In the genomic region with DNA sequence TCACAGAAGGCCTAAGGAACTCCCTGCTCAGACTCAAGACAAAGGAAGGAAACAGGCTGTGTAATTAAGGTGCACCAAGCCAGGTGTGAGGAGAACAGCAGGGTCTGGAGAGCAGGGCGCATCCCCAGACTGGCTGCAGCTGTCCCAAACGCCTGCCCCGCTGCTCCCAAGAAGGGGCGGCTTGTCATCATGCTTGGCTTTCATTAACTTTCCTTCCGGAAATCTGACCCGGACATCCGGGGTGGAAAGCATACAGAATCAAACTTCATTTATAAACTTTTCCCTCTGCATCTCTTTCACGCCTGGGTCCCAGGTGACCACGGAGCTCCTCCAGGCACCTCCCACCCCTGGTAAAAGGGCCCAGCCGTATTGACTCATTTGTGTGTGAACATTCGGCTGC, we compare ENCODE assay signal across 20 cellular contexts. TPM values are rescaled to one million over a fixed set of nuclear protein-coding genes. Genes with fewer than 3 reads are reported as not detected.
A peak's percentile ranks its signal among the peaks of the same experiment; 100 is the strongest.
DNase-seq lines count a peak whose midpoint lies in the region; ATAC-seq and TF ChIP-seq lines count a peak whose summit lies in the region.
"Had no signal": no experiment of that assay in that cellular context is flagged by ENCODE, and none has a peak within 500 bp of the region (broad histone marks: within the 10 kb centered on the region; RNA-seq: fewer than 3 reads in every experiment).

No MANE protein-coding gene starts in this region.

- H3K4me3 Mint-ChIP-seq in endodermal cell: no peak overlapping the region
- H3K4me3 Mint-ChIP-seq: activated CD4-positive, alpha-beta memory T cell treated with anti-CD3 and anti-CD28 coated beads for 36 hours; activated naive CD4-positive, alpha-beta T cell treated with anti-CD3 and anti-CD28 coated beads, Interleukin-2, amount 10 ng/mL, durations not matched to agents 7 days and 5 days had no signal

- H3K9me3 Mint-ChIP-seq in endodermal cell: no peaks in the 10 kb centered on the region
- H3K9me3 Mint-ChIP-seq: activated CD4-positive, alpha-beta memory T cell treated with anti-CD3 and anti-CD28 coated beads for 36 hours; activated naive CD4-positive, alpha-beta T cell treated with anti-CD3 and anti-CD28 coated beads, Interleukin-2, amount 10 ng/mL, durations not matched to agents 7 days and 5 days had no signal

- no peaks in the 10 kb centered on the region for H3K36me3 ChIP-seq in endodermal cell (ENCODE audit: control insufficient read depth, insufficient read depth, low read length)
- no peaks in the 10 kb centered on the region for H3K36me3 ChIP-seq in skeletal muscle tissue (ENCODE audit: control insufficient read depth in 3 of 3, insufficient read depth in 3 of 3, low read length in 3 of 3)
- no peaks in the 10 kb centered on the region for H3K36me3 ChIP-seq in aorta (ENCODE audit: control insufficient read depth in 1 of 2, insufficient read depth in 2 of 2, low read length in 1 of 2)

- H3K27me3 ChIP-seq in endodermal cell (ENCODE audit: control insufficient read depth, insufficient read depth, low read length, poor library complexity, severe bottlenecking) (no peaks in the 10 kb centered on the region), skeletal muscle tissue (ENCODE audit: control insufficient read depth in 3 of 3, insufficient read depth in 3 of 3, low read length in 3 of 3) (peaks cover 4 to 15% (median 10%) of the 10 kb centered on the region in 3 donors), aorta (ENCODE audit: control insufficient read depth in 1 of 2, insufficient read depth in 2 of 2, low read length in 1 of 2) (no peaks in the 10 kb centered on the region)
- H3K27me3 ChIP-seq: body of pancreas had no signal

- H3K4me1 ChIP-seq in endodermal cell (ENCODE audit: control insufficient read depth, insufficient read depth, low read length) (peaks cover 20% of the 10 kb centered on the region), skeletal muscle tissue (ENCODE audit: control insufficient read depth in 3 of 3, insufficient read depth in 3 of 3, low read length in 3 of 3) (peaks cover 5 to 19% (median 6%) of the 10 kb centered on the region in 3 donors), aorta (ENCODE audit: control insufficient read depth in 1 of 2, insufficient read depth in 2 of 2, low read length in 2 of 2) (no peaks in the 10 kb centered on the region)

- peak; percentile 41 for DNase-seq in LHCN-M2 (ENCODE audit: low read depth)
- DNase-seq in endodermal cell: peak; percentile 62
- peak; percentile 51 for DNase-seq in left kidney (ENCODE audit: low read depth, low spot score)
- no peak for DNase-seq in GF-D8 (lab: John Stamatoyannopoulos, UW)
- DNase-seq in cortex of kidney (lab: John Stamatoyannopoulos, UW): no peak
- DNase-seq in aorta: no peak
- DNase-seq in activated effector memory CD4-positive, alpha-beta T cell treated with Interleukin-2 at 50 U/mL for 16 hours: no peak
- DNase-seq: activated CD4-positive, alpha-beta memory T cell treated with anti-CD3 and anti-CD28 coated beads for 36 hours; activated naive CD4-positive, alpha-beta T cell treated with anti-CD3 and anti-CD28 coated beads, Interleukin-2, amount 10 ng/mL, durations not matched to agents 7 days and 5 days; body of pancreas; hippocampal formation; kidney; NCI-H1105 treated with DMSO at 0.1 percent for 48 hours; NCI-H2107; NCI-H526; SHP77 treated with DMSO at 0.1 percent for 48 hours; small intestine; stimulated activated CD4-positive, alpha-beta T cell treated with anti-CD3 and anti-CD28 coated beads, Interleukin-4, amount 100 ng/mL, for 24 hours had no signal

- H3K9me3 ChIP-seq in endodermal cell (ENCODE audit: control insufficient read depth, low read length): no peaks in the 10 kb centered on the region
- no peaks in the 10 kb centered on the region for H3K9me3 ChIP-seq in skeletal muscle tissue (ENCODE audit: control insufficient read depth in 3 of 3, low read length in 3 of 3)
- no peaks in the 10 kb centered on the region for H3K9me3 ChIP-seq in aorta (ENCODE audit: control insufficient read depth, low read length)
- H3K9me3 ChIP-seq: body of pancreas had no signal

- H3K36me3 Mint-ChIP-seq in endodermal cell (ENCODE audit: low read depth): no peaks in the 10 kb centered on the region
- H3K36me3 Mint-ChIP-seq: activated CD4-positive, alpha-beta memory T cell treated with anti-CD3 and anti-CD28 coated beads for 36 hours; activated naive CD4-positive, alpha-beta T cell treated with anti-CD3 and anti-CD28 coated beads, Interleukin-2, amount 10 ng/mL, durations not matched to agents 7 days and 5 days had no signal

- H3K27ac ChIP-seq in endodermal cell (ENCODE audit: low read depth, low read length): no peak overlapping the region
- H3K27ac ChIP-seq in skeletal muscle tissue (ENCODE audit: low read depth, low read length): peak overlapping the region; percentile 36
- H3K27ac ChIP-seq in aorta (ENCODE audit: low read depth in 1 of 2, low read length in 2 of 2): no peak overlapping the region
- H3K27ac ChIP-seq: body of pancreas, VCaP had no signal

- H3K4me3 ChIP-seq in endodermal cell (ENCODE audit: low read length): no peak overlapping the region
- no peak overlapping the region for H3K4me3 ChIP-seq in skeletal muscle tissue (ENCODE audit: low read length in 3 of 3)
- no peak overlapping the region for H3K4me3 ChIP-seq in aorta (ENCODE audit: low read length in 2 of 2)
- H3K4me3 ChIP-seq: body of pancreas had no signal

- peaks cover 19% of the 10 kb centered on the region for H3K27me3 Mint-ChIP-seq in endodermal cell (ENCODE audit: insufficient read depth)
- H3K27me3 Mint-ChIP-seq: activated CD4-positive, alpha-beta memory T cell treated with anti-CD3 and anti-CD28 coated beads for 36 hours had no signal

- peaks cover 50% of the 10 kb centered on the region for H3K4me1 Mint-ChIP-seq in endodermal cell
- H3K4me1 Mint-ChIP-seq: activated naive CD4-positive, alpha-beta T cell treated with anti-CD3 and anti-CD28 coated beads, Interleukin-2, amount 10 ng/mL, durations not matched to agents 7 days and 5 days had no signal

- intact Hi-C loops in aorta (cut with DNase I): no loop called here

- 88% methylated on average over 7 to 11 of the region's 11 CpGs for WGBS in endodermal cell (ENCODE audit: insufficient coverage in 1 of 2, insufficient read length in 1 of 2), 2 experiments
- WGBS in aorta, 2 donors: 75 to 79% methylated on average over 11 of the region's 11 CpGs

- no peak for ATAC-seq in aorta (ENCODE audit: low FRiP score)
- ATAC-seq: body of pancreas had no signal

- TF ChIP-seq CTCF in endodermal cell (conservative IDR thresholded peaks at IDR 0.05): no peak

- H3K9ac ChIP-seq in endodermal cell (ENCODE audit: extremely low read depth, low read length, poor library complexity, severe bottlenecking): no peak overlapping the region
- H3K9ac ChIP-seq in skeletal muscle tissue (ENCODE audit: low read depth in 1 of 3, low read length in 3 of 3): no peak overlapping the region

- no peak overlapping the region for H3K27ac Mint-ChIP-seq in endodermal cell
- H3K27ac Mint-ChIP-seq: activated CD4-positive, alpha-beta memory T cell treated with anti-CD3 and anti-CD28 coated beads for 36 hours; activated naive CD4-positive, alpha-beta T cell treated with anti-CD3 and anti-CD28 coated beads, Interleukin-2, amount 10 ng/mL, durations not matched to agents 7 days and 5 days had no signal

RNA-seq across cellular contexts. Expression of a gene that starts 31.7 kb away (rescaled TPM):
- total RNA-seq in LHCN-M2 (2014; rRNA removed): 14.3 and 17.8 TPM in 2 replicates
- 9.0 TPM for polyA plus RNA-seq in LHCN-M2 (2012)
- total RNA-seq in endodermal cell: 1 to 10 TPM in 1 of 2 donors, under 1 TPM in 1; 0.84 to 2.1 TPM
- 10.0 TPM for polyA plus RNA-seq in endodermal cell (2013, experiment 1 of 2)
- 8.6 TPM for polyA plus RNA-seq in endodermal cell (2013, experiment 2 of 2)
- total RNA-seq in skeletal muscle tissue: 6.3 TPM
- 10 to 100 TPM; 16.4 to 20.6 TPM for total RNA-seq in aorta
- 1 to 10 TPM; 3.0 to 5.1 TPM for polyA plus RNA-seq in aorta

Comparison
In these comparisons a context has a peak if more than half of its experiments do, and no peak if none do; other contexts are left out.
1. DNase-seq: peak in LHCN-M2 (single experiment), endodermal cell (single experiment) and left kidney (single experiment); none in GF-D8 (single experiment), cortex of kidney (single experiment), aorta (0 of 2) and activated effector memory CD4-positive, alpha-beta T cell treated with Interleukin-2 at 50 U/mL for 16 hours (single experiment).